In genomic region chr18:62510744-62511143, GRCh38 we compare ENCODE assay signal across 23 cellular contexts. TPM values are rescaled to one million over a fixed set of nuclear protein-coding genes. Genes with fewer than 3 reads are reported as not detected.
DNase-seq lines count a peak whose midpoint lies in the region; ATAC-seq and TF ChIP-seq lines count a peak whose summit lies in the region.
"Had no signal": no experiment of that assay in that cellular context is flagged by ENCODE, and none has a peak within 500 bp of the region (broad histone marks: within the 10 kb centered on the region; RNA-seq: fewer than 3 reads in every experiment).

No MANE protein-coding gene starts in this region.

- no peaks in the 10 kb centered on the region for H3K36me3 Mint-ChIP-seq in MCF 10A (ENCODE audit: insufficient read depth, unreplicated experiment)
- H3K36me3 Mint-ChIP-seq in activated CD8-positive, alpha-beta memory T cell treated with anti-CD3 and anti-CD28 coated beads, Interleukin-2, amount 10 ng/mL, durations not matched to agents 7 days and 5 days, result peaks cover 64% of the 10 kb centered on the region

- peaks cover 25% of the 10 kb centered on the region for H3K9me3 Mint-ChIP-seq in MCF 10A (ENCODE audit: unreplicated experiment)
- H3K9me3 Mint-ChIP-seq in activated CD8-positive, alpha-beta memory T cell treated with anti-CD3 and anti-CD28 coated beads, Interleukin-2, amount 10 ng/mL, durations not matched to agents 7 days and 5 days (ENCODE audit: low read depth), result peaks cover 24% of the 10 kb centered on the region

- ATAC-seq in right lobe of liver, result peak; percentile 76 to 86 (median 82)
- ATAC-seq in activated CD8-positive, alpha-beta memory T cell treated with anti-CD3 and anti-CD28 coated beads, Interleukin-2, amount 10 ng/mL, durations not matched to agents 7 days and 5 days, result no peak

- no peak overlapping the region for H3K4me3 ChIP-seq in breast epithelium
- no peak overlapping the region for H3K4me3 ChIP-seq in right lobe of liver

- no peaks in the 10 kb centered on the region for H3K4me1 ChIP-seq in breast epithelium
- peaks cover 0 to 32% (median 10%) of the 10 kb centered on the region in 4 donors for H3K4me1 ChIP-seq in right lobe of liver

- H3K27me3 Mint-ChIP-seq in MCF 10A (ENCODE audit: insufficient read depth, unreplicated experiment), result no peaks in the 10 kb centered on the region
- no peaks in the 10 kb centered on the region for H3K27me3 Mint-ChIP-seq in activated CD8-positive, alpha-beta memory T cell treated with anti-CD3 and anti-CD28 coated beads, Interleukin-2, amount 10 ng/mL, durations not matched to agents 7 days and 5 days
- H3K27me3 Mint-ChIP-seq: B cell had no signal

- H3K36me3 ChIP-seq in breast epithelium (no peaks in the 10 kb centered on the region), right lobe of liver (no peaks in the 10 kb centered on the region)

- BruUV-seq in MCF 10A (replicated peaks; lab: Mats Ljungman, UMichigan), result no TSS peak

- CTCF ChIA-PET in MCF 10A (lab: Yijun Ruan, JAX), result interaction anchor here (0.6 to 3.8 kb wide), 5 partner anchors 85 to 331 kb away, joined by 3 to 14 read pairs (median 3); partner anchors contain the start of genes PIGN and RELCH
- CTCF ChIA-PET in activated CD8-positive, alpha-beta memory T cell treated with anti-CD3 and anti-CD28 coated beads, Interleukin-2, amount 10 ng/mL, durations not matched to agents 7 days and 5 days (lab: Charles Lee), result interaction anchor here (1.2 to 2.0 kb wide), 2 partner anchors 12 to 85 kb away, joined by 4 to 10 read pairs; partner anchors contain the start of gene ZCCHC2

- TF ChIP-seq CTCF in MCF 10A (IDR thresholded peaks at IDR 0.05; ENCODE audit: unreplicated experiment), result no peak
- no peak for TF ChIP-seq CTCF in breast epithelium (IDR thresholded peaks at IDR 0.05)
- TF ChIP-seq CTCF in right lobe of liver (IDR thresholded peaks at IDR 0.05), result no peak

- peak; percentile 21 for DNase-seq in MCF 10A (ENCODE audit: unreplicated experiment)
- no peak for DNase-seq in breast epithelium (ENCODE audit: low spot score in 2 of 2)
- peak; percentile 43 for DNase-seq in fibroblast of gingiva (ENCODE audit: low read depth)
- DNase-seq in right lobe of liver, result no peak
- no peak for DNase-seq in activated CD8-positive, alpha-beta memory T cell treated with anti-CD3 and anti-CD28 coated beads, Interleukin-2, amount 10 ng/mL, durations not matched to agents 7 days and 5 days
- no peak for DNase-seq in stimulated activated CD4-positive, alpha-beta T cell treated with anti-CD3 and anti-CD28 coated beads, Interleukin-15, amount 100 ng/mL, for 24 hours
- no peak for DNase-seq in activated T-cell treated with anti-CD3 and anti-CD28 coated beads, Interleukin-2, amount 50 U/mL, for 48 hours
- DNase-seq in NCI-H2029 (lab: John Stamatoyannopoulos, UW), result no peak
- DNase-seq: 8988T; CD4-positive, CD25-positive, alpha-beta regulatory T cell; COR-L47; GF-D8; H9; Karpas-422; NCI-H1105 treated with DMSO at 0.1 percent for 48 hours; NCI-H1694; NCI-H524; NCI-H82; OCI-M1; RPMI8226 had no signal

- peak overlapping the region in 1 of 2 donors; percentile 8 for H3K27ac ChIP-seq in breast epithelium
- peak overlapping the region; percentile 46 to 61 (median 49) for H3K27ac ChIP-seq in right lobe of liver
- H3K27ac ChIP-seq: HL-60 had no signal

- intact Hi-C loops in MCF 10A (cut with micrococcal nuclease) (no loop called here), breast epithelium (cut with DNase I; ENCODE audit: low total_unique reads) (no loop called here), right lobe of liver (cut with DNase I) (no loop called here)

- no peaks in the 10 kb centered on the region for H3K27me3 ChIP-seq in breast epithelium
- no peaks in the 10 kb centered on the region for H3K27me3 ChIP-seq in right lobe of liver

- peaks cover 17 to 26% of the 10 kb centered on the region in 2 donors for H3K9me3 ChIP-seq in breast epithelium
- peaks cover 0 to 12% (median 0%) of the 10 kb centered on the region in 4 donors for H3K9me3 ChIP-seq in right lobe of liver

- no peak overlapping the region for H3K4me3 Mint-ChIP-seq in MCF 10A (ENCODE audit: unreplicated experiment)
- H3K4me3 Mint-ChIP-seq in activated CD8-positive, alpha-beta memory T cell treated with anti-CD3 and anti-CD28 coated beads, Interleukin-2, amount 10 ng/mL, durations not matched to agents 7 days and 5 days, result no peak overlapping the region
- H3K4me3 Mint-ChIP-seq: B cell; CD4-positive, CD25-positive, alpha-beta regulatory T cell; H9 had no signal

- TF ChIP-seq POLR2A in breast epithelium (IDR thresholded peaks at IDR 0.05), result no peak
- TF ChIP-seq POLR2A in right lobe of liver (IDR thresholded peaks at IDR 0.05), result no peak

- no peaks in the 10 kb centered on the region for H3K4me1 Mint-ChIP-seq in MCF 10A (ENCODE audit: insufficient read depth, unreplicated experiment)
- peaks cover 20% of the 10 kb centered on the region for H3K4me1 Mint-ChIP-seq in activated CD8-positive, alpha-beta memory T cell treated with anti-CD3 and anti-CD28 coated beads, Interleukin-2, amount 10 ng/mL, durations not matched to agents 7 days and 5 days

- 39% methylated on average over 2 of the region's 2 CpGs for WGBS in right lobe of liver (ENCODE audit: insufficient coverage, low coverage, low lambda C conversion rate, missing lambda C conversion rate)

- H3K27ac Mint-ChIP-seq in MCF 10A (ENCODE audit: low read depth, unreplicated experiment), result no peak overlapping the region
- no peak overlapping the region for H3K27ac Mint-ChIP-seq in activated CD8-positive, alpha-beta memory T cell treated with anti-CD3 and anti-CD28 coated beads, Interleukin-2, amount 10 ng/mL, durations not matched to agents 7 days and 5 days
- H3K27ac Mint-ChIP-seq: B cell; CD4-positive, CD25-positive, alpha-beta regulatory T cell; H9; IgD-negative memory B cell had no signal

- POLR2A ChIA-PET in MCF 10A (lab: Yijun Ruan, JAX), result interaction anchor here (0.9 to 4.1 kb wide), 7 partner anchors 8 to 73 kb away, joined by 3 to 48 read pairs (median 5); partner anchors contain the start of gene ZCCHC2

RNA-seq across cellular contexts. Expression of gene ZCCHC2, which starts 12.1 kb away (rescaled TPM):
- total RNA-seq in MCF 10A (2022), result 14.6 and 15.0 TPM in 2 replicates
- total RNA-seq in breast epithelium, result 10 to 100 TPM; 24.3 to 36.3 (median 26.2) TPM
- 10 to 100 TPM; 18.9 to 26.6 (median 23.5) TPM for total RNA-seq in right lobe of liver
- total RNA-seq in activated CD8-positive, alpha-beta memory T cell treated with anti-CD3 and anti-CD28 coated beads, Interleukin-2, amount 10 ng/mL, durations not matched to agents 7 days and 5 days, result 10 to 100 TPM; 45.7 to 71.8 TPM

Comparison
In these comparisons a context has a peak if more than half of its experiments do, and no peak if none do; other contexts are left out.
1. DNase-seq: peak in MCF 10A (single experiment) and fibroblast of gingiva (single experiment); none in breast epithelium (0 of 2), right lobe of liver (0 of 3), activated CD8-positive, alpha-beta memory T cell treated with anti-CD3 and anti-CD28 coated beads, Interleukin-2, amount 10 ng/mL, durations not matched to agents 7 days and 5 days (single experiment), stimulated activated CD4-positive, alpha-beta T cell treated with anti-CD3 and anti-CD28 coated beads, Interleukin-15, amount 100 ng/mL, for 24 hours (single experiment), activated T-cell treated with anti-CD3 and anti-CD28 coated beads, Interleukin-2, amount 50 U/mL, for 48 hours (0 of 2) and NCI-H2029 (single experiment).